ENCODE assay signal across 29 cellular contexts in the genomic region with DNA sequence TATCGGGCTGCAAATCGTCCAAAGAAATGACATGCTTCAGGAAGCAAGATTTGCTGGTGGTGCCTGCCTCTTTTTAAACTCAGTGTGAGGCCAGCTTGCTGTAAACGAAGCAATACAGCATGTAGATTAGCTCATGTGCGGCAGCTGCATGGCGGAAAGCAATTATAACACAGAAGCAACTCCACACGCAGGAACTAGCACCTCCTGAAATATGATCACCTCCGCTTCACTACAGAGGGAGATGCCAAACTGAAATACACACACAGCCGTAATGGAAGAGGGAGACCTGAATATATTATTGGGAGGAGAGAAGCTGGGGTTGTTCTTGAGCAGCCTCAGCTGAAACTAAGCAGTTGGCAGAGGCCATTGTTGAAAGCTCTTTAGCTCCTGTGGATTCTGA.
DNase-seq lines count a peak whose midpoint lies in the region; ATAC-seq, FAIRE-seq and TF ChIP-seq lines count a peak whose summit lies in the region.
"Had no signal": no experiment of that assay in that cellular context is flagged by ENCODE, and none has a peak within 500 bp of the region (broad histone marks: within the 10 kb centered on the region; RNA-seq: fewer than 3 reads in every experiment).

No MANE protein-coding gene starts in this region.

- no peak overlapping the region for H3K4ac ChIP-seq in H1 (replicated peaks; ENCODE audit: insufficient read length, low read depth, low read length)

- WGBS in H1 (ENCODE audit: extremely low coverage in 1 of 2, insufficient coverage in 1 of 2, insufficient read length in 1 of 2, insufficient replicate concordance in 2 of 2, low coverage in 1 of 2, low lambda C conversion rate in 2 of 2, missing lambda C conversion rate in 1 of 2), 2 experiments, result 83% methylated on average over 8 of the region's 8 CpGs; no CpG with 5 or more reads in 1 of the 2 experiments

- no peak for TF ChIP-seq EP300 in H1 (IDR thresholded peaks at IDR 0.05; ENCODE audit: borderline replicate concordance in 1 of 2, low read depth in 2 of 2, low read length in 2 of 2)

- H3K56ac ChIP-seq in H1 (replicated peaks; ENCODE audit: insufficient read length, low read depth, low read length), result no peak overlapping the region

- H3K23ac ChIP-seq in H1 (ENCODE audit: insufficient read length), result no peak overlapping the region

- no peaks in the 10 kb centered on the region for H3K23me2 ChIP-seq in H1 (ENCODE audit: low read depth, low read length)

- no peak overlapping the region for H2BK5ac ChIP-seq in H1 (ENCODE audit: low read depth, low read length)

- no peak overlapping the region for H2BK120ac ChIP-seq in H1 (replicated peaks; ENCODE audit: low read depth, low read length)

- H2BK20ac ChIP-seq in H1 (ENCODE audit: low read length), result no peak overlapping the region

- H3K14ac ChIP-seq in H1 (ENCODE audit: insufficient read length), result no peak overlapping the region

- POLR2A ChIA-PET in H1 (lab: Charles Lee; ENCODE audit: partially characterized antibody), result no interaction called here

- H4K5ac ChIP-seq in H1 (ENCODE audit: insufficient read length, low read depth, low read length), result no peak overlapping the region

- H3K4me3 ChIP-seq in H1 (ENCODE audit: extremely low read depth in 1 of 4, insufficient read depth in 2 of 4, low read depth in 3 of 4, low read length in 4 of 4), result no peak overlapping the region
- H3K4me3 ChIP-seq in BE2C (ENCODE audit: low read depth, low read length), result no peak overlapping the region
- H3K4me3 ChIP-seq: coronary artery, hepatocyte, psoas muscle, spleen had no signal

- TF ChIP-seq POLR2A in H1 (IDR thresholded peaks at IDR 0.05; ENCODE audit: control extremely low read depth in 1 of 2, low read depth in 2 of 2, low read length in 2 of 2), result no peak

- no peak for TF ChIP-seq RAD21 in H1 (IDR thresholded peaks at IDR 0.05 in 1 of 2, conservative IDR thresholded peaks at IDR 0.05 in 1 of 2; ENCODE audit: low read depth in 2 of 2, low read length in 2 of 2)

- H3K4me1 ChIP-seq in H1 (replicated peaks in 1 of 4; ENCODE audit: control insufficient read depth in 3 of 4, insufficient read depth in 4 of 4, low read length in 3 of 4) (peaks cover 0 to 9% (median 5%) of the 10 kb centered on the region in 4 experiments; a peak in 4 of 7 replicates), BE2C (peaks cover 12% of the 10 kb centered on the region)
- H3K4me1 ChIP-seq: psoas muscle, spleen had no signal

- no peak for TF ChIP-seq CTCF in H1 (IDR thresholded peaks at IDR 0.05; ENCODE audit: control extremely low read depth in 1 of 3, insufficient read depth in 1 of 3, low read depth in 1 of 3, low read length in 3 of 3)
- no peak for TF ChIP-seq CTCF in BE2C (IDR thresholded peaks at IDR 0.05; ENCODE audit: low read depth, low read length)

- no peak overlapping the region for H4K91ac ChIP-seq in H1 (replicated peaks; ENCODE audit: insufficient read length, low read length)

- no peak for ATAC-seq in GM18861 (IDR thresholded peaks at IDR 0.05; ENCODE audit: unreplicated experiment)
- ATAC-seq: activated CD8-positive, alpha-beta T cell treated with anti-CD3 and anti-CD28 coated beads, Interleukin-2, amount 10 ng/mL, durations not matched to agents 7 days and 5 days; naive thymus-derived CD4-positive, alpha-beta T cell; psoas muscle had no signal

- H4K8ac ChIP-seq in H1 (ENCODE audit: extremely low read depth, insufficient read depth, low read length), result no peak overlapping the region

- FAIRE-seq in H1 (lab: Jason Lieb, UNC) (no peak), urothelium cell line (lab: Jason Lieb, UNC) (no peak)
- FAIRE-seq: D721Med, endothelial cell of umbilical vein, GM12892 had no signal

- H3K9me3 ChIP-seq in H1 (ENCODE audit: insufficient read depth in 2 of 2, low read depth in 1 of 2, low read length in 1 of 2) (no peaks in the 10 kb centered on the region), BE2C (no peaks in the 10 kb centered on the region)
- H3K9me3 ChIP-seq: psoas muscle, spleen had no signal

- H2BK15ac ChIP-seq in H1 (ENCODE audit: low read length), result no peak overlapping the region

- H3K27me3 ChIP-seq in H1 (replicated peaks in 1 of 4; ENCODE audit: control insufficient read depth in 3 of 4, extremely low read depth in 1 of 4, insufficient read depth in 3 of 4, low read length in 3 of 4) (no peaks in the 10 kb centered on the region), BE2C (no peaks in the 10 kb centered on the region)
- H3K27me3 ChIP-seq: brain microvascular endothelial cell, hepatocyte had no signal

- H3K79me1 ChIP-seq in H1 (ENCODE audit: low read depth, low read length), result no peaks in the 10 kb centered on the region

- DNase-seq in NCI-H1417 (lab: John Stamatoyannopoulos, UW), result peak; percentile 34 to 66 (median 64)
- no peak for DNase-seq in NCI-H1417 treated with DMSO at 0.1 percent for 48 hours (lab: John Stamatoyannopoulos, UW)
- peak; percentile 95 for DNase-seq in NCI-H2171 treated with DMSO at 0.1 percent for 48 hours (lab: John Stamatoyannopoulos, UW)
- no peak for DNase-seq in H1 (ENCODE audit: low read depth in 1 of 2, low spot score in 2 of 2)
- no peak for DNase-seq in BE2C
- DNase-seq in urothelium cell line (ENCODE audit: low spot score), result no peak
- DNase-seq in HUDEP-2 (lab: John Stamatoyannopoulos, UW; ENCODE audit: unreplicated experiment in 76 of 76), result no peak
- DNase-seq: 8988T; activated CD8-positive, alpha-beta T cell treated with anti-CD3 and anti-CD28 coated beads, Interleukin-2, amount 10 ng/mL, durations not matched to agents 7 days and 5 days; activated naive CD8-positive, alpha-beta T cell treated with anti-CD3 and anti-CD28 coated beads, Interleukin-2, amount 10 ng/mL, durations not matched to agents 7 days and 5 days; brain microvascular endothelial cell; islet precursor cell; Karpas-422; mammary epithelial cell; naive thymus-derived CD4-positive, alpha-beta T cell; NCI-H1092 treated with DMSO at 0.1 percent for 48 hours; NK-92 treated with Interleukin-12 subunit alpha and Interleukin-12 subunit beta, amount 100 ng/mL, for 24 hours; psoas muscle; Right ventricle myocardium superior; spleen; stimulated activated CD8-positive, alpha-beta memory T cell treated with anti-CD3 and anti-CD28 coated beads, Interleukin-4, amount 100 ng/mL, for 48 hours; substantia nigra; T-helper 2 cell had no signal

- no peaks in the 10 kb centered on the region for H3K36me3 ChIP-seq in H1 (ENCODE audit: control insufficient read depth in 2 of 4, insufficient read depth in 4 of 4, low read length in 3 of 4)
- H3K36me3 ChIP-seq in BE2C, result no peaks in the 10 kb centered on the region
- H3K36me3 ChIP-seq: brain microvascular endothelial cell, spleen had no signal

- no peaks in the 10 kb centered on the region for H4K20me1 ChIP-seq in H1 (replicated peaks in 1 of 2; ENCODE audit: control insufficient read depth in 1 of 2, insufficient read depth in 2 of 2, low read length in 2 of 2)

- no peak overlapping the region for H3K18ac ChIP-seq in H1 (ENCODE audit: extremely low read depth, low read length)

- no peak overlapping the region for H3K4me2 ChIP-seq in H1 (ENCODE audit: insufficient read depth in 1 of 2, low read depth in 2 of 2, low read length in 2 of 2)
- H3K4me2 ChIP-seq: hepatocyte had no signal

- 0 out of 2 replicates have a peak overlapping the region, but pooled peaks have one; percentile 46 for H2AFZ ChIP-seq in H1 (ENCODE audit: low read length)
- H2AFZ ChIP-seq: hepatocyte had no signal

- no peak overlapping the region for H3K27ac ChIP-seq in H1 (ENCODE audit: low read depth, low read length)
- H3K27ac ChIP-seq: brain microvascular endothelial cell, coronary artery, hepatocyte, psoas muscle, spleen had no signal

- no peak overlapping the region for H3K9ac ChIP-seq in H1 (replicated peaks in 1 of 4; ENCODE audit: extremely low read depth in 1 of 4, low read depth in 3 of 4, low read length in 3 of 4)

- H3K79me2 ChIP-seq in H1 (ENCODE audit: control insufficient read depth in 1 of 2, insufficient read depth in 2 of 2, low read length in 2 of 2), result no peaks in the 10 kb centered on the region
- H3K79me2 ChIP-seq: hepatocyte had no signal

- H2AK5ac ChIP-seq in H1 (ENCODE audit: low read depth, low read length), result no peak overlapping the region

- CTCF ChIA-PET in H1 (lab: Charles Lee; ENCODE audit: partially characterized antibody), result interaction anchor here (0.6 to 2.1 kb wide), 5 partner anchors 9 to 245 kb away, joined by 3 to 6 read pairs (median 5); no protein-coding TSS in a partner anchor

- no peak overlapping the region for H2BK12ac ChIP-seq in H1 (ENCODE audit: low read depth, low read length)

TF ChIP-seq in H1, 55 proteins besides CTCF, POLR2A, EP300 and RAD21:
- 0 out of 2 replicates have a peak, but pooled peaks have one; percentile 6 for TF ChIP-seq YY1 (IDR thresholded peaks at IDR 0.05; ENCODE audit: low read depth, low read length)
- TF ChIP-seq, protein P1, sequence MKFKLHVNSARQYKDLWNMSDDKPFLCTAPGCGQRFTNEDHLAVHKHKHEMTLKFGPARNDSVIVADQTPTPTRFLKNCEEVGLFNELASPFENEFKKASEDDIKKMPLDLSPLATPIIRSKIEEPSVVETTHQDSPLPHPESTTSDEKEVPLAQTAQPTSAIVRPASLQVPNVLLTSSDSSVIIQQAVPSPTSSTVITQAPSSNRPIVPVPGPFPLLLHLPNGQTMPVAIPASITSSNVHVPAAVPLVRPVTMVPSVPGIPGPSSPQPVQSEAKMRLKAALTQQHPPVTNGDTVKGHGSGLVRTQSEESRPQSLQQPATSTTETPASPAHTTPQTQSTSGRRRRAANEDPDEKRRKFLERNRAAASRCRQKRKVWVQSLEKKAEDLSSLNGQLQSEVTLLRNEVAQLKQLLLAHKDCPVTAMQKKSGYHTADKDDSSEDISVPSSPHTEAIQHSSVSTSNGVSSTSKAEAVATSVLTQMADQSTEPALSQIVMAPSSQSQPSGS (IDR thresholded peaks at IDR 0.05; ENCODE audit: low read length), result no peak

Comparison
In these comparisons a context has a peak if more than half of its experiments do, and no peak if none do; other contexts are left out.
1. DNase-seq: peak in NCI-H1417 (3 of 3) and NCI-H2171 treated with DMSO at 0.1 percent for 48 hours (single experiment); none in NCI-H1417 treated with DMSO at 0.1 percent for 48 hours (single experiment), H1 (0 of 2), BE2C (single experiment), urothelium cell line (single experiment) and HUDEP-2 (0 of 76).